In genomic region chr7:25348066-25348595, GRCh38 we compare ENCODE assay signal across 22 cellular contexts.
DNase-seq lines count a peak whose midpoint lies in the region; ATAC-seq and TF ChIP-seq lines count a peak whose summit lies in the region.
"Had no signal": no experiment of that assay in that cellular context is flagged by ENCODE, and none has a peak within 500 bp of the region (broad histone marks: within the 10 kb centered on the region; RNA-seq: fewer than 3 reads in every experiment).

No MANE protein-coding gene starts in this region.

- H3K9me3 ChIP-seq in cardiac muscle cell (ENCODE audit: low read depth) (no peaks in the 10 kb centered on the region), right cardiac atrium (ENCODE audit: control insufficient read depth, low read length) (no peaks in the 10 kb centered on the region), mesodermal cell (ENCODE audit: control insufficient read depth, low read length) (no peaks in the 10 kb centered on the region), mammary epithelial cell (replicated peaks; ENCODE audit: insufficient read depth, low read length) (no peaks in the 10 kb centered on the region)
- H3K9me3 ChIP-seq: Caco-2, SJSA1 had no signal

- H3K27me3 ChIP-seq in cardiac muscle cell (no peaks in the 10 kb centered on the region), right cardiac atrium (ENCODE audit: control insufficient read depth, insufficient read depth) (no peaks in the 10 kb centered on the region), mammary epithelial cell (ENCODE audit: insufficient read depth, low read length) (no peaks in the 10 kb centered on the region)
- H3K27me3 ChIP-seq: SJSA1 had no signal

- BruUV-seq in mammary epithelial cell (replicated peaks; lab: Mats Ljungman, UMichigan) = no TSS peak

- H3K27ac ChIP-seq in cardiac muscle cell = peak overlapping the region; percentile 51
- H3K27ac ChIP-seq in right cardiac atrium (ENCODE audit: low read length) = no peak overlapping the region
- peak overlapping the region; percentile 55 for H3K27ac ChIP-seq in VCaP
- peak overlapping the region; percentile 84 for H3K27ac ChIP-seq in mesodermal cell (ENCODE audit: low read depth, low read length, severe bottlenecking)
- no peak overlapping the region for H3K27ac ChIP-seq in mammary epithelial cell (ENCODE audit: insufficient read depth, low read depth, low read length)
- H3K27ac ChIP-seq: SJSA1 had no signal

- in situ Hi-C loops in mammary epithelial cell (cut with MboI; ENCODE audit: low sequenced_read_pairs in 2 of 2) = no loop called here

- CTCF ChIA-PET in mammary epithelial cell (lab: Charles Lee; ENCODE audit: low non-redundant PET) = no interaction called here

- peaks cover 15% of the 10 kb centered on the region for H3K4me1 ChIP-seq in cardiac muscle cell (ENCODE audit: low read depth)
- no peaks in the 10 kb centered on the region for H3K4me1 ChIP-seq in right cardiac atrium (ENCODE audit: control insufficient read depth, insufficient read depth, low read length)
- peaks cover 34% of the 10 kb centered on the region for H3K4me1 ChIP-seq in mesodermal cell (ENCODE audit: control insufficient read depth, insufficient read depth, low read length, poor library complexity, severe bottlenecking)
- H3K4me1 ChIP-seq in mammary epithelial cell (ENCODE audit: insufficient read depth, low read length) = no peaks in the 10 kb centered on the region
- H3K4me1 ChIP-seq: SJSA1 had no signal

- no peak overlapping the region for H2AFZ ChIP-seq in mammary epithelial cell (ENCODE audit: low read depth, low read length)
- H2AFZ ChIP-seq: GM23338 had no signal

- dilution Hi-C loops in mammary epithelial cell (cut with HindIII; ENCODE audit: low sequenced_read_pairs) = loop anchor here (5.0 kb wide), 1 partner anchor 34 kb away; no protein-coding TSS in a partner anchor

- intact Hi-C loops in right cardiac atrium (cut with DNase I) = no loop called here
- intact Hi-C loops in mammary epithelial cell (cut with micrococcal nuclease) = no loop called here

- no peaks in the 10 kb centered on the region for H3K79me2 ChIP-seq in mammary epithelial cell (ENCODE audit: insufficient read depth, low read length)

- H3K4me3 ChIP-seq in cardiac muscle cell = no peak overlapping the region
- no peak overlapping the region for H3K4me3 ChIP-seq in right cardiac atrium (ENCODE audit: low read length)
- H3K4me3 ChIP-seq in mesodermal cell (ENCODE audit: extremely low read depth, insufficient read depth, low read length, poor library complexity, severe bottlenecking) = no peak overlapping the region
- no peak overlapping the region for H3K4me3 ChIP-seq in mammary epithelial cell (replicated peaks in 1 of 3; ENCODE audit: insufficient read depth in 1 of 3, low read depth in 2 of 3, low read length in 3 of 3)
- H3K4me3 ChIP-seq: GM23338, SJSA1 had no signal

- H3K36me3 ChIP-seq in cardiac muscle cell (no peaks in the 10 kb centered on the region), mesodermal cell (ENCODE audit: control insufficient read depth, insufficient read depth, low read length) (no peaks in the 10 kb centered on the region), mammary epithelial cell (ENCODE audit: insufficient read depth, low read length) (no peaks in the 10 kb centered on the region)
- H3K36me3 ChIP-seq: SJSA1 had no signal

- TF ChIP-seq CTCF in cardiac muscle cell (IDR thresholded peaks at IDR 0.05; ENCODE audit: low read depth, low read length) = no peak
- TF ChIP-seq CTCF in VCaP (conservative IDR thresholded peaks at IDR 0.05) = no peak
- no peak for TF ChIP-seq CTCF in mammary epithelial cell (conservative IDR thresholded peaks at IDR 0.05 in 1 of 2, IDR thresholded peaks at IDR 0.05 in 1 of 2; ENCODE audit: extremely low read depth in 1 of 2, insufficient read depth in 1 of 2, low read depth in 1 of 2, low read length in 2 of 2)

- no peak overlapping the region for H3K9ac ChIP-seq in mammary epithelial cell (ENCODE audit: insufficient read depth, low read length)

- ATAC-seq in right cardiac atrium = no peak
- no peak for ATAC-seq in GM18868 (IDR thresholded peaks at IDR 0.05; ENCODE audit: unreplicated experiment)
- ATAC-seq: GM23338, HCT116, Right ventricle myocardium inferior had no signal

- no peak overlapping the region for H3K4me2 ChIP-seq in mammary epithelial cell (ENCODE audit: insufficient read depth, low read depth, low read length)
- H3K4me2 ChIP-seq: GM23338 had no signal

- DNase-seq in cardiac muscle cell (ENCODE audit: low read depth in 1 of 2, low spot score in 1 of 2) = no peak
- DNase-seq in right cardiac atrium = no peak
- DNase-seq in NCI-H345 treated with DMSO at 0.1 percent for 48 hours (lab: John Stamatoyannopoulos, UW; ENCODE audit: unreplicated experiment) = no peak
- no peak for DNase-seq in mammary epithelial cell
- DNase-seq: Caco-2; CD4-positive, alpha-beta T cell; DMS153; Karpas-422; MV-4-11; NCI-H1436 treated with DMSO at 0.1 percent for 48 hours; NCI-H1930; NCI-H2227 treated with DMSO at 0.1 percent for 48 hours; NCI-H510A treated with DMSO at 0.1 percent for 48 hours; NCI-H748 treated with DMSO at 0.1 percent for 48 hours; OCI-M1 had no signal

- WGBS in right cardiac atrium = 57% methylated on average over 3 of the region's 3 CpGs
- WGBS in mesodermal cell (ENCODE audit: insufficient coverage in 2 of 2), 2 experiments = no CpG with 5 or more reads among the region's 3 CpGs
- WGBS in mammary epithelial cell (ENCODE audit: low coverage, missing lambda C conversion rate) = 59% methylated on average over 3 of the region's 3 CpGs

- H4K20me1 ChIP-seq in mammary epithelial cell (ENCODE audit: insufficient read depth, low read length) = no peaks in the 10 kb centered on the region

Comparison
In these comparisons a context has a peak if more than half of its experiments do, and no peak if none do; other contexts are left out.
1. H3K27ac ChIP-seq: peak in cardiac muscle cell (single experiment), VCaP (single experiment) and mesodermal cell (single experiment); none in right cardiac atrium (single experiment) and mammary epithelial cell (single experiment).